Comparison of ENCODE assay signal across 8 cellular contexts in genomic region chr1:109484519-109484975, GRCh38. TPM values are rescaled to one million over a fixed set of nuclear protein-coding genes. Genes with fewer than 3 reads are reported as not detected.
A peak's percentile ranks its signal among the peaks of the same experiment; 100 is the strongest.
DNase-seq lines count a peak whose midpoint lies in the region; ATAC-seq and TF ChIP-seq lines count a peak whose summit lies in the region.

No MANE protein-coding gene starts in this region.

- H3K4me3 Mint-ChIP-seq in activated CD8-positive, alpha-beta T cell treated with anti-CD3 and anti-CD28 coated beads, Interleukin-2, amount 10 ng/mL, durations not matched to agents 7 days and 5 days, result peak overlapping the region; percentile 91

- peaks cover 8% of the 10 kb centered on the region for H3K36me3 Mint-ChIP-seq in activated CD8-positive, alpha-beta T cell treated with anti-CD3 and anti-CD28 coated beads, Interleukin-2, amount 10 ng/mL, durations not matched to agents 7 days and 5 days (ENCODE audit: low read depth)

- no peak for TF ChIP-seq EP300 in stomach (IDR thresholded peaks at IDR 0.05)

- H3K27ac Mint-ChIP-seq in activated CD8-positive, alpha-beta T cell treated with anti-CD3 and anti-CD28 coated beads, Interleukin-2, amount 10 ng/mL, durations not matched to agents 7 days and 5 days, result peak overlapping the region; percentile 90

- H3K27ac ChIP-seq in iPS DF 6.9 (ENCODE audit: low read length), result no peak overlapping the region
- H3K27ac ChIP-seq in stomach, result peak overlapping the region in 4 of 5 donors; percentile 91 to 98 (median 97)

- POLR2A ChIA-PET in activated CD8-positive, alpha-beta T cell treated with anti-CD3 and anti-CD28 coated beads, Interleukin-2, amount 10 ng/mL, durations not matched to agents 7 days and 5 days (lab: Charles Lee), result interaction anchor here (0.6 to 3.3 kb wide), 12 partner anchors 12 to 394 kb away, joined by 3 to 27 read pairs (median 4); partner anchors contain the start of genes GNAI3, PSMA5, PSRC1 and SORT1

- H3K27me3 ChIP-seq in iPS DF 6.9 (ENCODE audit: control insufficient read depth, insufficient read depth, low read length) (no peaks in the 10 kb centered on the region), stomach (no peaks in the 10 kb centered on the region)

- intact Hi-C loops in stomach (cut with DNase I; ENCODE audit: low total_unique reads), result no loop called here

- no peak for TF ChIP-seq CTCF in stomach (IDR thresholded peaks at IDR 0.05)

- no CpG with 5 or more reads among the region's 15 CpGs for WGBS in iPS DF 6.9 (ENCODE audit: insufficient coverage, insufficient read length)
- 22 to 34% (median 27%) methylated on average over 15 of the region's 15 CpGs for WGBS in stomach, 5 donors

- H3K36me3 ChIP-seq in iPS DF 6.9 (ENCODE audit: control insufficient read depth, insufficient read depth, low read length), result peaks cover 3% of the 10 kb centered on the region; the same call in 1 of the 2 replicates
- peaks cover 7 to 37% (median 29%) of the 10 kb centered on the region in 4 donors for H3K36me3 ChIP-seq in stomach

- TF ChIP-seq POLR2A in stomach (IDR thresholded peaks at IDR 0.05), result no peak

- H3K9me3 ChIP-seq in iPS DF 6.9 (ENCODE audit: control insufficient read depth, insufficient read depth, low read length), result no peaks in the 10 kb centered on the region
- no peaks in the 10 kb centered on the region for H3K9me3 ChIP-seq in stomach

- H3K9me3 Mint-ChIP-seq in activated CD8-positive, alpha-beta T cell treated with anti-CD3 and anti-CD28 coated beads, Interleukin-2, amount 10 ng/mL, durations not matched to agents 7 days and 5 days (ENCODE audit: insufficient read depth), result no peaks in the 10 kb centered on the region

- peak overlapping the region; percentile 86; the same call in 1 of the 2 replicates for H3K4me3 ChIP-seq in iPS DF 6.9 (ENCODE audit: low read length)
- peak overlapping the region; percentile 73 to 87 (median 78) for H3K4me3 ChIP-seq in stomach

- peak; percentile 5 for DNase-seq in NCI-H510A treated with DMSO at 0.1 percent for 48 hours (lab: John Stamatoyannopoulos, UW)
- DNase-seq in NCI-H510A (lab: John Stamatoyannopoulos, UW), result no peak
- DNase-seq in activated CD8-positive, alpha-beta T cell treated with anti-CD3 and anti-CD28 coated beads, Interleukin-2, amount 10 ng/mL, durations not matched to agents 7 days and 5 days, result no peak
- DNase-seq in iPS DF 6.9 (ENCODE audit: low read depth, low spot score), result no peak
- DNase-seq in stomach, result no peak
- DNase-seq in NCI-H524 (lab: John Stamatoyannopoulos, UW), result no peak
- no peak for DNase-seq in NCI-H2081 treated with DMSO at 0.1 percent for 48 hours (lab: John Stamatoyannopoulos, UW)

- H3K4me1 ChIP-seq in iPS DF 6.9 (ENCODE audit: control insufficient read depth, insufficient read depth, low read length) (peaks cover 2% of the 10 kb centered on the region; the same call in 1 of the 2 replicates), stomach (peaks cover 12 to 27% (median 24%) of the 10 kb centered on the region in 4 donors)

- peaks cover 45% of the 10 kb centered on the region for H3K4me1 Mint-ChIP-seq in activated CD8-positive, alpha-beta T cell treated with anti-CD3 and anti-CD28 coated beads, Interleukin-2, amount 10 ng/mL, durations not matched to agents 7 days and 5 days (ENCODE audit: low read depth)

- ATAC-seq in activated CD8-positive, alpha-beta T cell treated with anti-CD3 and anti-CD28 coated beads, Interleukin-2, amount 10 ng/mL, durations not matched to agents 7 days and 5 days, result no peak
- no peak for ATAC-seq in HG02885 (IDR thresholded peaks at IDR 0.05; ENCODE audit: poor library complexity, unreplicated experiment)

- CTCF ChIA-PET in activated CD8-positive, alpha-beta T cell treated with anti-CD3 and anti-CD28 coated beads, Interleukin-2, amount 10 ng/mL, durations not matched to agents 7 days and 5 days (lab: Charles Lee), result interaction anchor here (1.0 to 26.6 kb wide), 7 partner anchors 9 to 202 kb away, joined by 3 to 480 read pairs (median 12); partner anchors contain the start of genes AMIGO1, CYB561D1, PSMA5 and PSRC1

- H3K27me3 Mint-ChIP-seq in activated CD8-positive, alpha-beta T cell treated with anti-CD3 and anti-CD28 coated beads, Interleukin-2, amount 10 ng/mL, durations not matched to agents 7 days and 5 days (ENCODE audit: low read depth), result peaks cover 9% of the 10 kb centered on the region

RNA-seq across cellular contexts. Expression of gene ATXN7L2, which starts 0.8 kb away (rescaled TPM):
- total RNA-seq in activated CD8-positive, alpha-beta T cell treated with anti-CD3 and anti-CD28 coated beads, Interleukin-2, amount 10 ng/mL, durations not matched to agents 7 days and 5 days, result 10 to 100 TPM; 10.2 to 11.6 TPM
- 1 to 10 TPM in 3 of 5 donors, under 1 TPM in 1, not detected in 1; 0.29 to 5.1 (median 2.6) TPM for total RNA-seq in stomach
- polyA plus RNA-seq in stomach, result 1 to 10 TPM in 2 of 3 donors, under 1 TPM in 1; 0.76 to 6.3 (median 5.2) TPM

RNA-seq across cellular contexts. Expression of gene CYB561D1, which starts 9.3 kb away (rescaled TPM):
- total RNA-seq in activated CD8-positive, alpha-beta T cell treated with anti-CD3 and anti-CD28 coated beads, Interleukin-2, amount 10 ng/mL, durations not matched to agents 7 days and 5 days, result 10 to 100 TPM; 19.0 to 19.8 TPM
- total RNA-seq in stomach, result 1 to 10 TPM; 1.8 to 6.4 (median 2.3) TPM
- 1 to 10 TPM; 1.8 to 4.4 (median 4.1) TPM for polyA plus RNA-seq in stomach

RNA-seq across cellular contexts. Expression of gene SYPL2, which starts 18.2 kb away (rescaled TPM):
- not detected for total RNA-seq in activated CD8-positive, alpha-beta T cell treated with anti-CD3 and anti-CD28 coated beads, Interleukin-2, amount 10 ng/mL, durations not matched to agents 7 days and 5 days
- under 1 TPM in 2 of 5 donors, not detected in 3; 0.45 to 0.58 TPM for total RNA-seq in stomach
- 1 to 10 TPM in 1 of 3 donors, under 1 TPM in 2; 0.50 to 1.0 (median 0.61) TPM for polyA plus RNA-seq in stomach

RNA-seq across cellular contexts. Expression of gene AMIGO1, which starts 25.0 kb away (rescaled TPM):
- 1 to 10 TPM; 1.6 to 2.2 TPM for total RNA-seq in activated CD8-positive, alpha-beta T cell treated with anti-CD3 and anti-CD28 coated beads, Interleukin-2, amount 10 ng/mL, durations not matched to agents 7 days and 5 days
- 10 to 100 TPM in 1 of 5 donors, 1 to 10 TPM in 4; 1.7 to 25.7 (median 3.5) TPM for total RNA-seq in stomach
- 1 to 10 TPM; 1.3 to 1.8 (median 1.7) TPM for polyA plus RNA-seq in stomach

RNA-seq across cellular contexts. Expression of gene GPR61, which starts 55.1 kb away (rescaled TPM):
- total RNA-seq in activated CD8-positive, alpha-beta T cell treated with anti-CD3 and anti-CD28 coated beads, Interleukin-2, amount 10 ng/mL, durations not matched to agents 7 days and 5 days, result not detected
- not detected for total RNA-seq in stomach
- polyA plus RNA-seq in stomach, result under 1 TPM in 1 of 3 donors, not detected in 2; 0.12 TPM
